Comparison of ENCODE assay signal across 8 cellular contexts in the genomic region with DNA sequence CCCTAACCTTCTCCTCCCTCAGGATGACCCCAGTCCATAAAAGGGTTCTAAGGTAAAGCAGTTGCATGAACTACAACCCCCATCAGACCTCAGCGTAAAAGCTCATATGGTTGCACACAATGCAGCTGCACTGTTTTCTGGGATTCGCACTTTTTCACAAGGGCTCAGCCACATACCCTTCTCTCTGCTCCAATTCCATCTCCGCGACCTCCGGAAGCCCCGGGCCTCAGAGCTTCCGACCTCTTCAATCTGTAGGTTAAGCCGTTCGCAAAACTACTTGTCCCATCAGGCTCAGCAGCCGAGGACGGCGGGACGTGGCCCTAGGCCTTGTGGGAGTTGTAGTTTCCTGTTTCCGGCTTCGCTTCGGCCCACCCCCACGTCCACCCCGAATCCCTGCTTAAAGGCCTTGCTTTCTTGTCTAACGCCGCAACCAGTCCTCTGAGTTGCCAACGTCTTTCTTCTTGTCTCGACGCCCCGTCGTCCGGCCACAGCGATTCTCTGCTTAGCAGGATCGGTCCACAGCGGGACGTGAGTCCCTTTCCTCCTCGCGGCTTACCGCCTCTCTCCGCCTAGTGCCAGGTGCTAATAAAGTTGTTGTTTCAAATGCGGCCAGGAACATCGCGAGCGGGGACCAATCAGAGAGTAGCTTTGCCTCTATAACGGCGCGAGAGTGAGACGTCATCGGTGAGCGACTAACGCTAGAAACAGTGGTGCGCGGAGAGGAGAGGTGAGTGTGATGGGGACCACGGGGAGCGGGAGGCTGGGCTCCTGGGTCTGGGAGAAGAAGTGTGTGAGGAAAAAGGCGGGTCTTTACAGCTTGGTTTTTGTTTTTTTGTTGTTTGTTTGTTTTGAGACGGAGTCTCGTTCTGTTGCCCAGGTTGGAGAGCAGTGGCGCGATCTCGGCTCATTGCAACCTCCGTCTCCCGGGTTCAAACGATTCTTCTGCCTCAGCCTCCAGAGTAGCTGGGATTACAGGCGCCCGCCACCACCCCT. TPM values are rescaled to one million over a fixed set of nuclear protein-coding genes. Genes with fewer than 3 reads are reported as not detected.
DNase-seq lines count a peak whose midpoint lies in the region; ATAC-seq, FAIRE-seq and TF ChIP-seq lines count a peak whose summit lies in the region.

A gene with protein sequence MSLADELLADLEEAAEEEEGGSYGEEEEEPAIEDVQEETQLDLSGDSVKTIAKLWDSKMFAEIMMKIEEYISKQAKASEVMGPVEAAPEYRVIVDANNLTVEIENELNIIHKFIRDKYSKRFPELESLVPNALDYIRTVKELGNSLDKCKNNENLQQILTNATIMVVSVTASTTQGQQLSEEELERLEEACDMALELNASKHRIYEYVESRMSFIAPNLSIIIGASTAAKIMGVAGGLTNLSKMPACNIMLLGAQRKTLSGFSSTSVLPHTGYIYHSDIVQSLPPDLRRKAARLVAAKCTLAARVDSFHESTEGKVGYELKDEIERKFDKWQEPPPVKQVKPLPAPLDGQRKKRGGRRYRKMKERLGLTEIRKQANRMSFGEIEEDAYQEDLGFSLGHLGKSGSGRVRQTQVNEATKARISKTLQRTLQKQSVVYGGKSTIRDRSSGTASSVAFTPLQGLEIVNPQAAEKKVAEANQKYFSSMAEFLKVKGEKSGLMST (plus strand): TSS at position 684 of the 993 bp plus-strand sequence. CDS start 2,525 bp downstream, outside the sequence.
A gene with protein sequence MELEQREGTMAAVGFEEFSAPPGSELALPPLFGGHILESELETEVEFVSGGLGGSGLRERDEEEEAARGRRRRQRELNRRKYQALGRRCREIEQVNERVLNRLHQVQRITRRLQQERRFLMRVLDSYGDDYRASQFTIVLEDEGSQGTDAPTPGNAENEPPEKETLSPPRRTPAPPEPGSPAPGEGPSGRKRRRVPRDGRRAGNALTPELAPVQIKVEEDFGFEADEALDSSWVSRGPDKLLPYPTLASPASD (minus strand): TSS at position 587 of the 993 bp plus-strand sequence. CDS start 388 bp downstream, at position 199.

- H3K27me3 Mint-ChIP-seq in natural killer cell treated with Interleukin-12 subunit alpha and Interleukin-12 subunit beta and Interleukin-15 and Interleukin-18, amount 100 ng/mL, for 72 hours: no peaks in the 10 kb centered on the region

- peaks cover 10% of the 10 kb centered on the region for H3K36me3 Mint-ChIP-seq in natural killer cell treated with Interleukin-12 subunit alpha and Interleukin-12 subunit beta and Interleukin-15 and Interleukin-18, amount 100 ng/mL, for 72 hours

- ATAC-seq in natural killer cell treated with Interleukin-12 subunit alpha and Interleukin-12 subunit beta and Interleukin-15 and Interleukin-18, amount 100 ng/mL, for 72 hours: peak; percentile 94 to 96
- ATAC-seq in stimulated activated naive CD8-positive, alpha-beta T cell treated with anti-CD3 and anti-CD28 coated beads, Interleukin-15, Interleukin-2, amounts not matched to agents 100 U/mL and 50 U/mL, for 24 hours: peak; percentile 94

- H3F3A ChIP-seq in Loucy (ENCODE audit: low read depth): no peaks in the 10 kb centered on the region

- H3K4me1 ChIP-seq in Loucy (ENCODE audit: insufficient read depth, low read length, poor library complexity, severe bottlenecking): peaks cover 20% of the 10 kb centered on the region

- peak within 1 kb of the TSS; percentile 93 for H2AFZ ChIP-seq in Loucy (ENCODE audit: low read length)

- no peaks in the 10 kb centered on the region for H3K9me3 Mint-ChIP-seq in natural killer cell treated with Interleukin-12 subunit alpha and Interleukin-12 subunit beta and Interleukin-15 and Interleukin-18, amount 100 ng/mL, for 72 hours

- H3K4me3 ChIP-seq in Loucy (ENCODE audit: low read length, poor library complexity, severe bottlenecking) (peak within 1 kb of the TSS; percentile 90), fibroblast of pulmonary artery (replicated peaks; ENCODE audit: low read depth, low read length) (peak within 1 kb of the TSS; percentile 82)

- TF ChIP-seq POLR2A in H54 (IDR thresholded peaks at IDR 0.05; ENCODE audit: low read depth, low read length) (peak; percentile 89), Raji (IDR thresholded peaks at IDR 0.05; ENCODE audit: insufficient read depth, low read depth, low read length) (peak; percentile 94)

- H3K9ac ChIP-seq in Loucy (ENCODE audit: low read depth, low read length, poor library complexity, severe bottlenecking): peak within 1 kb of the TSS; percentile 91

- H3K9me3 ChIP-seq in Loucy (ENCODE audit: insufficient read depth, low read depth, low read length): no peaks in the 10 kb centered on the region

- TF ChIP-seq CTCF in Loucy (conservative IDR thresholded peaks at IDR 0.05; ENCODE audit: low read length): no peak
- no peak for TF ChIP-seq CTCF in fibroblast of pulmonary artery (IDR thresholded peaks at IDR 0.05; ENCODE audit: low read length, missing control alignments)

- peaks cover 4% of the 10 kb centered on the region for H4K20me1 ChIP-seq in Loucy (ENCODE audit: insufficient read depth, low read length, poor library complexity, severe bottlenecking)

- H3K36me3 ChIP-seq in Loucy (ENCODE audit: insufficient read depth, low read length): peaks cover 4% of the 10 kb centered on the region; the same call in 1 of the 2 replicates

- peak within 1 kb of the TSS; percentile 78 for H3K4me2 ChIP-seq in Loucy (ENCODE audit: low read depth, low read length, poor library complexity, severe bottlenecking)

- H3K79me2 ChIP-seq in Loucy (ENCODE audit: insufficient read depth, low read length): peaks cover 44% of the 10 kb centered on the region

- peak; percentile 53 for FAIRE-seq in H54 (lab: Jason Lieb, UNC)

- H3K4me1 Mint-ChIP-seq in natural killer cell treated with Interleukin-12 subunit alpha and Interleukin-12 subunit beta and Interleukin-15 and Interleukin-18, amount 100 ng/mL, for 72 hours (ENCODE audit: low read depth in 2 of 2): peaks cover 29 to 32% of the 10 kb centered on the region in 2 donors

- DNase-seq in EL (peak; percentile 98), H54 (ENCODE audit: insufficient read length, low spot score) (peak; percentile 100), fibroblast of pulmonary artery (ENCODE audit: low read depth) (peak; percentile 99)
- DNase-seq in activated T-helper 9 cell treated with anti-CD3 and anti-CD28 coated beads, Interleukin-2, amount 50 U/mL, for 16 hours (ENCODE audit: low read depth): peak; percentile 92
- DNase-seq in natural killer cell treated with Interleukin-12 subunit alpha and Interleukin-12 subunit beta and Interleukin-15 and Interleukin-18, amount 100 ng/mL, for 72 hours (ENCODE audit: low spot score): peak; percentile 95
- peak; percentile 96 for DNase-seq in stimulated activated naive CD8-positive, alpha-beta T cell treated with anti-CD3 and anti-CD28 coated beads, Interleukin-15, Interleukin-2, amounts not matched to agents 100 U/mL and 50 U/mL, for 24 hours

- peak within 1 kb of the TSS; percentile 78 to 96 for H3K27ac Mint-ChIP-seq in natural killer cell treated with Interleukin-12 subunit alpha and Interleukin-12 subunit beta and Interleukin-15 and Interleukin-18, amount 100 ng/mL, for 72 hours

- no peaks in the 10 kb centered on the region for H3K27me3 ChIP-seq in Loucy (ENCODE audit: insufficient read depth, low read length, poor library complexity, severe bottlenecking)

- H3K9me2 ChIP-seq in Loucy (replicated peaks; ENCODE audit: low read depth, low read length): no peaks in the 10 kb centered on the region

- H3K4me3 Mint-ChIP-seq in natural killer cell treated with Interleukin-12 subunit alpha and Interleukin-12 subunit beta and Interleukin-15 and Interleukin-18, amount 100 ng/mL, for 72 hours: peak within 1 kb of the TSS; percentile 94

RNA-seq across cellular contexts. Expression of the first gene that starts in this region (rescaled TPM):
- total RNA-seq in natural killer cell treated with Interleukin-12 subunit alpha and Interleukin-12 subunit beta and Interleukin-15 and Interleukin-18, amount 100 ng/mL, for 72 hours: 100 to 1,000 TPM in 1 of 2 donors, 10 to 100 TPM in 1; 89.5 to 110 TPM

RNA-seq across cellular contexts. Expression of the second gene that starts in this region (rescaled TPM):
- total RNA-seq in natural killer cell treated with Interleukin-12 subunit alpha and Interleukin-12 subunit beta and Interleukin-15 and Interleukin-18, amount 100 ng/mL, for 72 hours: 10 to 100 TPM; 48.3 to 51.7 TPM

Comparison
In these comparisons a context has a peak if more than half of its experiments do, and no peak if none do; other contexts are left out.
1. Peak in every context shown above with its lines: DNase-seq, ATAC-seq and H3K4me3 ChIP-seq.